Comparison of ENCODE assay signal across 1 cellular context in the genomic region with DNA sequence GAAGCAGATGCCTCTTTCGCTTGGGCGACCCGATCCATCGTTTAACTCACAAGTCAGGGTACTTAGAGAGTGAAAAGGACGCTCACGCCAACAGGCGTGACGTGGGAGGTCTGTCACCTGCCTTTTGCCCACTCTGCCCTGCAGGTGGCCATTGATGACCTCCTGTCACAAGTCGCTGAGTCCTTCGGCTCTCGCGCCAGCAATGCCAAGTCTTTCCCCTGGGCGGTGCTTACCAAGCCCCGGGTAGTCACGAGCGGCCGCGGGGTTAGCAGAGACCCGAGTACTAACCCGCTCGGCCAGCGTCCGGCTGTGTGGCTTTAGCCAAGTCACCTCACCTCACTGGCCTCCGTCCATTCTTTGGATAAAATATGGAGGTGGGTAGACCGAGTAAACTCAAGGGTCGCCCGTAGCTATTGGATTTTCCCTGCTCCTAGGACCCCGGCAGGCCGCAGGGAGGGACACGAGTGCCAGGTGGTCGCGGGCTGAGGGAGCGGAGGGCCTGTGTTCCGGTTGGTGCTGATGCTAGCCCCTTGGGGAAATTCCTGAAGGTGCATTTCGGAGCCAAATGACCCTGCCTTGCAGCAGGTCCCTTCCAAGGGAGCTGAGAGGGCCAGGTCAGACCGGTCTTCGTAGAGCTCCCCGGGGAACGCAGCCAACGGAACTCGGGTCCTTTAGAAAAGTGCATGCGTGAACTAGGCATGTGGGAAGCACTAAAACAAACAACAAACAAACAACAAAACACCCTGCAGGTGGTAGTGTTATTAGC.
TF ChIP-seq lines count a peak whose summit lies in the region.

No MANE protein-coding gene starts in this region.

TF ChIP-seq in HCT116, 20 proteins besides CTCF, POLR2A, EP300 and RAD21:
- TF ChIP-seq ZNF274 (IDR thresholded peaks at IDR 0.05; ENCODE audit: low read depth, low read length): no peak
- TF ChIP-seq, protein P1, sequence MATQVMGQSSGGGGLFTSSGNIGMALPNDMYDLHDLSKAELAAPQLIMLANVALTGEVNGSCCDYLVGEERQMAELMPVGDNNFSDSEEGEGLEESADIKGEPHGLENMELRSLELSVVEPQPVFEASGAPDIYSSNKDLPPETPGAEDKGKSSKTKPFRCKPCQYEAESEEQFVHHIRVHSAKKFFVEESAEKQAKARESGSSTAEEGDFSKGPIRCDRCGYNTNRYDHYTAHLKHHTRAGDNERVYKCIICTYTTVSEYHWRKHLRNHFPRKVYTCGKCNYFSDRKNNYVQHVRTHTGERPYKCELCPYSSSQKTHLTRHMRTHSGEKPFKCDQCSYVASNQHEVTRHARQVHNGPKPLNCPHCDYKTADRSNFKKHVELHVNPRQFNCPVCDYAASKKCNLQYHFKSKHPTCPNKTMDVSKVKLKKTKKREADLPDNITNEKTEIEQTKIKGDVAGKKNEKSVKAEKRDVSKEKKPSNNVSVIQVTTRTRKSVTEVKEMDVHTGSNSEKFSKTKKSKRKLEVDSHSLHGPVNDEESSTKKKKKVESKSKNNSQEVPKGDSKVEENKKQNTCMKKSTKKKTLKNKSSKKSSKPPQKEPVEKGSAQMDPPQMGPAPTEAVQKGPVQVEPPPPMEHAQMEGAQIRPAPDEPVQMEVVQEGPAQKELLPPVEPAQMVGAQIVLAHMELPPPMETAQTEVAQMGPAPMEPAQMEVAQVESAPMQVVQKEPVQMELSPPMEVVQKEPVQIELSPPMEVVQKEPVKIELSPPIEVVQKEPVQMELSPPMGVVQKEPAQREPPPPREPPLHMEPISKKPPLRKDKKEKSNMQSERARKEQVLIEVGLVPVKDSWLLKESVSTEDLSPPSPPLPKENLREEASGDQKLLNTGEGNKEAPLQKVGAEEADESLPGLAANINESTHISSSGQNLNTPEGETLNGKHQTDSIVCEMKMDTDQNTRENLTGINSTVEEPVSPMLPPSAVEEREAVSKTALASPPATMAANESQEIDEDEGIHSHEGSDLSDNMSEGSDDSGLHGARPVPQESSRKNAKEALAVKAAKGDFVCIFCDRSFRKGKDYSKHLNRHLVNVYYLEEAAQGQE (IDR thresholded peaks at IDR 0.05; ENCODE audit: low read depth): no peak
- TF ChIP-seq YY1 (IDR thresholded peaks at IDR 0.05; ENCODE audit: extremely low read depth, insufficient replicate concordance, low read depth, low read length): peak; percentile 50
- no peak for TF ChIP-seq EZH2 (IDR thresholded peaks at IDR 0.05)
- TF ChIP-seq, protein P2, sequence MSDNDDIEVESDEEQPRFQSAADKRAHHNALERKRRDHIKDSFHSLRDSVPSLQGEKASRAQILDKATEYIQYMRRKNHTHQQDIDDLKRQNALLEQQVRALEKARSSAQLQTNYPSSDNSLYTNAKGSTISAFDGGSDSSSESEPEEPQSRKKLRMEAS (IDR thresholded peaks at IDR 0.05): peak; percentile 41; the same call in 1 of the 2 replicates
